Comparison of ENCODE assay signal across 14 cellular contexts in genomic region chr11:1688336-1688947, GRCh38. TPM values are rescaled to one million over a fixed set of nuclear protein-coding genes. Genes with fewer than 3 reads are reported as not detected.
DNase-seq lines count a peak whose midpoint lies in the region; ATAC-seq, FAIRE-seq and TF ChIP-seq lines count a peak whose summit lies in the region.
"Not testable (repeated sequence)": the region's sequence is repeated elsewhere in the genome, so short reads cannot be mapped to it uniquely, and the experiment has no call there.
"Had no signal": no experiment of that assay in that cellular context is flagged by ENCODE, and none has a peak within 500 bp of the region (broad histone marks: within the 10 kb centered on the region; RNA-seq: fewer than 3 reads in every experiment).

No MANE protein-coding gene starts in this region.

- H3K27me3 ChIP-seq in keratinocyte (ENCODE audit: control insufficient read depth, extremely low read depth, insufficient read depth, low read length); right lobe of liver: not testable (repeated sequence)

- dilution Hi-C loops in keratinocyte (cut with MboI; ENCODE audit: extremely low pct_ligation_motif_present, low sequenced_read_pairs) = not testable (repeated sequence)

- TF ChIP-seq RAD21 in A549 (conservative IDR thresholded peaks at IDR 0.05 in 1 of 2, IDR thresholded peaks at IDR 0.05 in 1 of 2) = not testable (repeated sequence)

- H3K9me1 ChIP-seq in keratinocyte (ENCODE audit: control insufficient read depth, extremely low read depth, insufficient read depth, low read length) = not testable (repeated sequence)

- not testable (repeated sequence) for H3K36me3 Mint-ChIP-seq in activated T-helper 17 cell treated with anti-CD3 and anti-CD28 coated beads, Interleukin-2, amount 50 U/mL, for 72 hours (ENCODE audit: low read depth); natural killer cell treated with Interleukin-12 subunit alpha and Interleukin-12 subunit beta and Interleukin-15 and Interleukin-18, amount 100 ng/mL, for 72 hours

- not testable (repeated sequence) for H3K4me3 ChIP-seq in A549; coronary artery; keratinocyte (ENCODE audit: control insufficient read depth in 2 of 3, extremely low read depth in 1 of 3, insufficient read depth in 2 of 3, low read depth in 1 of 3, low read length in 3 of 3); right lobe of liver

- not testable (repeated sequence) for H4K20me1 ChIP-seq in keratinocyte (ENCODE audit: control insufficient read depth, extremely low read depth, insufficient read depth, low read length)

- H3K9ac ChIP-seq in keratinocyte (ENCODE audit: control insufficient read depth, extremely low read depth, insufficient read depth, low read length) = not testable (repeated sequence)

- FAIRE-seq in A549 (lab: Jason Lieb, UNC) = peak; percentile 13
- FAIRE-seq in GM12892 (lab: Jason Lieb, UNC) = peak; percentile 36
- FAIRE-seq in keratinocyte (lab: Jason Lieb, UNC) = peak; percentile 20

- TF ChIP-seq POLR2A in A549 (IDR thresholded peaks at IDR 0.05; ENCODE audit: low read length); GM12892 (IDR thresholded peaks at IDR 0.05; ENCODE audit: low read depth, low read length); right lobe of liver (IDR thresholded peaks at IDR 0.05): not testable (repeated sequence)

- H2AFZ ChIP-seq in keratinocyte (ENCODE audit: control insufficient read depth, low read length) = not testable (repeated sequence)

- not testable (repeated sequence) for H3K9me3 ChIP-seq in A549; keratinocyte (ENCODE audit: control insufficient read depth, low read depth, low read length); right lobe of liver

- H3K27ac Mint-ChIP-seq in activated T-helper 17 cell treated with anti-CD3 and anti-CD28 coated beads, Interleukin-2, amount 50 U/mL, for 72 hours; natural killer cell treated with Interleukin-12 subunit alpha and Interleukin-12 subunit beta and Interleukin-15 and Interleukin-18, amount 100 ng/mL, for 72 hours: not testable (repeated sequence)

- H3K4me1 Mint-ChIP-seq in activated T-helper 17 cell treated with anti-CD3 and anti-CD28 coated beads, Interleukin-2, amount 50 U/mL, for 72 hours = not testable (repeated sequence)
- H3K4me1 Mint-ChIP-seq in natural killer cell treated with Interleukin-12 subunit alpha and Interleukin-12 subunit beta and Interleukin-15 and Interleukin-18, amount 100 ng/mL, for 72 hours (ENCODE audit: low read depth in 2 of 2) = peaks cover 17 to 32% of the 10 kb centered on the region in 2 donors

- intact Hi-C loops in right lobe of liver (cut with DNase I) = not testable (repeated sequence)

- not testable (repeated sequence) for H3K36me3 ChIP-seq in keratinocyte (ENCODE audit: control insufficient read depth in 2 of 2, extremely low read depth in 1 of 2, insufficient read depth in 2 of 2, low read length in 2 of 2); right lobe of liver

- H3K4me2 ChIP-seq in A549; keratinocyte (ENCODE audit: control insufficient read depth, extremely low read depth, insufficient read depth, low read depth, low read length): not testable (repeated sequence)

- not testable (repeated sequence) for H3K79me2 ChIP-seq in keratinocyte (ENCODE audit: control insufficient read depth, insufficient read depth, low read length)

- WGBS in A549 (ENCODE audit: missing lambda C conversion rate) = 62% methylated on average over 19 of the region's 19 CpGs
- 42% methylated on average over 18 of the region's 19 CpGs for WGBS in right lobe of liver (ENCODE audit: insufficient coverage, low coverage, low lambda C conversion rate, missing lambda C conversion rate)

- POLR2A ChIA-PET in A549 (lab: Yijun Ruan, JAX) = not testable (repeated sequence)

- not testable (repeated sequence) for H3K4me3 Mint-ChIP-seq in activated T-helper 17 cell treated with anti-CD3 and anti-CD28 coated beads, Interleukin-2, amount 50 U/mL, for 72 hours; natural killer cell treated with Interleukin-12 subunit alpha and Interleukin-12 subunit beta and Interleukin-15 and Interleukin-18, amount 100 ng/mL, for 72 hours

- peaks cover 18% of the 10 kb centered on the region for H3K27me3 Mint-ChIP-seq in activated T-helper 17 cell treated with anti-CD3 and anti-CD28 coated beads, Interleukin-2, amount 50 U/mL, for 72 hours
- peaks cover 7 to 18% of the 10 kb centered on the region in 2 donors for H3K27me3 Mint-ChIP-seq in natural killer cell treated with Interleukin-12 subunit alpha and Interleukin-12 subunit beta and Interleukin-15 and Interleukin-18, amount 100 ng/mL, for 72 hours

- not testable (repeated sequence) for ATAC-seq in A549
- peak; percentile 84 for ATAC-seq in activated T-helper 17 cell treated with anti-CD3 and anti-CD28 coated beads, Interleukin-2, amount 50 U/mL, for 72 hours (replicated peaks)
- peak in 2 of 4 donors; percentile 2 to 17 for ATAC-seq in right lobe of liver
- peak; percentile 56 to 57 for ATAC-seq in natural killer cell treated with Interleukin-12 subunit alpha and Interleukin-12 subunit beta and Interleukin-15 and Interleukin-18, amount 100 ng/mL, for 72 hours

- not testable (repeated sequence) for DNase-seq in A549 (ENCODE audit: low read depth in 1 of 2, low spot score in 1 of 2); GM12892 (ENCODE audit: insufficient read length); keratinocyte (ENCODE audit: low read depth, low spot score); right lobe of liver; natural killer cell treated with Interleukin-12 subunit alpha and Interleukin-12 subunit beta and Interleukin-15 and Interleukin-18, amount 100 ng/mL, for 72 hours (ENCODE audit: low spot score)
- peak; percentile 35 for DNase-seq in coronary artery (ENCODE audit: low spot score)

- CTCF ChIA-PET in A549 (lab: Yijun Ruan, JAX) = interaction anchor here (7.4 to 7.8 kb wide), 2 partner anchors 38 to 142 kb away, joined by 147 to 605 read pairs; partner anchors contain the start of gene SYT8

- H3K27ac ChIP-seq in A549; coronary artery; keratinocyte (ENCODE audit: control insufficient read depth, insufficient read depth, low read length): not testable (repeated sequence)
- peak overlapping the region; percentile 86 to 90 (median 89) for H3K27ac ChIP-seq in right lobe of liver

- not testable (repeated sequence) for H3K9me3 Mint-ChIP-seq in activated T-helper 17 cell treated with anti-CD3 and anti-CD28 coated beads, Interleukin-2, amount 50 U/mL, for 72 hours; natural killer cell treated with Interleukin-12 subunit alpha and Interleukin-12 subunit beta and Interleukin-15 and Interleukin-18, amount 100 ng/mL, for 72 hours

- not testable (repeated sequence) for TF ChIP-seq CTCF in A549 (IDR thresholded peaks at IDR 0.05); coronary artery (IDR thresholded peaks at IDR 0.05); keratinocyte (optimal IDR thresholded peaks at IDR 0.05 in 1 of 3, IDR thresholded peaks at IDR 0.05 in 1 of 3, conservative IDR thresholded peaks at IDR 0.05 in 1 of 3; ENCODE audit: extremely low read depth in 1 of 3, insufficient read depth in 2 of 3, low read length in 3 of 3); right lobe of liver (IDR thresholded peaks at IDR 0.05)

- not testable (repeated sequence) for H3K4me1 ChIP-seq in A549; keratinocyte (ENCODE audit: control insufficient read depth, extremely low read depth, insufficient read depth, low read length)
- peaks cover 0 to 33% (median 12%) of the 10 kb centered on the region in 4 donors for H3K4me1 ChIP-seq in right lobe of liver

- TF ChIP-seq EP300 in A549 (IDR thresholded peaks at IDR 0.05) = not testable (repeated sequence)

RNA-seq across cellular contexts. Expression of gene KRTAP5-6, which starts 8.6 kb away (rescaled TPM):
- polyA plus RNA-seq in A549 (2011; rRNA removed) = not detected in 2 replicates
- not detected in 2 replicates for polyA plus RNA-seq in A549 (2012; cell fraction: cytosol; rRNA removed)
- not detected in 2 replicates for polyA plus RNA-seq in A549 (2012; cell fraction: nucleus; rRNA removed)
- not detected in 3 replicates for polyA plus RNA-seq in A549 (2017; fragmentation: RNase III; extraction: RNeasy Plus Mini Kit Qiagen cat#74134 plus additional on column Dnase treatment)
- polyA minus RNA-seq in A549 (2011; rRNA and poly(A)+ RNA removed) = not detected in 2 replicates
- not detected for polyA plus RNA-seq in GM12892 (2012; ENCODE audit: missing spikeins)
- total RNA-seq in activated T-helper 17 cell treated with anti-CD3 and anti-CD28 coated beads, Interleukin-2, amount 50 U/mL, for 72 hours = not detected
- polyA plus RNA-seq in keratinocyte = not detected in 3 replicates
- not detected for polyA plus RNA-seq in keratinocyte (2011; ENCODE audit: low read depth)
- not detected in 2 replicates for polyA plus RNA-seq in keratinocyte (2011; cell fraction: cytosol; rRNA removed)
- not detected in 2 replicates for polyA plus RNA-seq in keratinocyte (2011; cell fraction: nucleus; rRNA removed)
- polyA plus RNA-seq in keratinocyte (2012; ENCODE audit: low replicate concordance) = not detected in 2 replicates
- not detected in 3 replicates for polyA minus RNA-seq in keratinocyte
- polyA minus RNA-seq in keratinocyte (2011; cell fraction: cytosol; rRNA and poly(A)+ RNA removed) = not detected
- not detected in 2 replicates for polyA minus RNA-seq in keratinocyte (2011; cell fraction: nucleus; rRNA and poly(A)+ RNA removed)
- total RNA-seq in right lobe of liver = 1 to 10 TPM in 3 of 6 experiments, under 1 TPM in 2, not detected in 1; 0.79 to 1.5 (median 1.2) TPM
- not detected for total RNA-seq in natural killer cell treated with Interleukin-12 subunit alpha and Interleukin-12 subunit beta and Interleukin-15 and Interleukin-18, amount 100 ng/mL, for 72 hours
- total RNA-seq: A673; CD8-positive, alpha-beta T cell; G401; GM12878; GM23248; H4 had no signal
- polyA plus RNA-seq: AG04450, GM12878, GM23248 had no signal

RNA-seq across cellular contexts. Expression of gene KRTAP5-5, which starts 58.9 kb away (rescaled TPM):
- not detected in 2 replicates for polyA plus RNA-seq in A549 (2011; rRNA removed)
- polyA plus RNA-seq in A549 (2012; cell fraction: cytosol; rRNA removed) = not detected in 2 replicates
- not detected in 2 replicates for polyA plus RNA-seq in A549 (2012; cell fraction: nucleus; rRNA removed)
- not detected in 3 replicates for polyA plus RNA-seq in A549 (2017; fragmentation: RNase III; extraction: RNeasy Plus Mini Kit Qiagen cat#74134 plus additional on column Dnase treatment)
- polyA minus RNA-seq in A549 (2011; rRNA and poly(A)+ RNA removed) = not detected in 2 replicates
- polyA plus RNA-seq in GM12892 (2012; ENCODE audit: missing spikeins) = not detected
- total RNA-seq in activated T-helper 17 cell treated with anti-CD3 and anti-CD28 coated beads, Interleukin-2, amount 50 U/mL, for 72 hours = not detected
- not detected in 3 replicates for polyA plus RNA-seq in keratinocyte
- polyA plus RNA-seq in keratinocyte (2011; ENCODE audit: low read depth) = not detected
- not detected in 2 replicates for polyA plus RNA-seq in keratinocyte (2011; cell fraction: cytosol; rRNA removed)
- polyA plus RNA-seq in keratinocyte (2011; cell fraction: nucleus; rRNA removed) = not detected in 2 replicates
- not detected in 2 replicates for polyA plus RNA-seq in keratinocyte (2012; ENCODE audit: low replicate concordance)
- polyA minus RNA-seq in keratinocyte = not detected in 3 replicates
- polyA minus RNA-seq in keratinocyte (2011; cell fraction: cytosol; rRNA and poly(A)+ RNA removed) = not detected
- polyA minus RNA-seq in keratinocyte (2011; cell fraction: nucleus; rRNA and poly(A)+ RNA removed) = not detected in 2 replicates
- not detected for total RNA-seq in right lobe of liver
- not detected for total RNA-seq in natural killer cell treated with Interleukin-12 subunit alpha and Interleukin-12 subunit beta and Interleukin-15 and Interleukin-18, amount 100 ng/mL, for 72 hours
- total RNA-seq: A673; CD8-positive, alpha-beta T cell; G401; GM12878; GM23248; H4 had no signal
- polyA plus RNA-seq: AG04450, GM12878, GM23248 had no signal
